In genomic region chr17:1724351-1724868, GRCh38 we compare ENCODE assay signal across 1 cellular context.
TF ChIP-seq lines count a peak whose summit lies in the region.

TSS of gene WDR81 (plus strand) at chr17:1724704. CDS start at chr17:1724960, 256 bp downstream.

TF ChIP-seq in WTC11, 78 proteins besides CTCF, POLR2A, EP300 and RAD21 (continued from another document):
- no peak for TF ChIP-seq STAT6 (CRISPR knock-in tag; conservative IDR thresholded peaks at IDR 0.05; ENCODE audit: low read depth)
- TF ChIP-seq, protein P1, sequence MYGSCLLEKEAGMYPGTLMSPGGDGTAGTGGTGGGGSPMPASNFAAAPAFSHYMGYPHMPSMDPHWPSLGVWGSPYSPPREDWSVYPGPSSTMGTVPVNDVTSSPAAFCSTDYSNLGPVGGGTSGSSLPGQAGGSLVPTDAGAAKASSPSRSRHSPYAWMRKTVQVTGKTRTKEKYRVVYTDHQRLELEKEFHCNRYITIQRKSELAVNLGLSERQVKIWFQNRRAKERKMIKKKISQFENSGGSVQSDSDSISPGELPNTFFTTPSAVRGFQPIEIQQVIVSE (CRISPR knock-in tag; IDR thresholded peaks at IDR 0.05; ENCODE audit: borderline replicate concordance) = no peak
- TF ChIP-seq, protein P2, sequence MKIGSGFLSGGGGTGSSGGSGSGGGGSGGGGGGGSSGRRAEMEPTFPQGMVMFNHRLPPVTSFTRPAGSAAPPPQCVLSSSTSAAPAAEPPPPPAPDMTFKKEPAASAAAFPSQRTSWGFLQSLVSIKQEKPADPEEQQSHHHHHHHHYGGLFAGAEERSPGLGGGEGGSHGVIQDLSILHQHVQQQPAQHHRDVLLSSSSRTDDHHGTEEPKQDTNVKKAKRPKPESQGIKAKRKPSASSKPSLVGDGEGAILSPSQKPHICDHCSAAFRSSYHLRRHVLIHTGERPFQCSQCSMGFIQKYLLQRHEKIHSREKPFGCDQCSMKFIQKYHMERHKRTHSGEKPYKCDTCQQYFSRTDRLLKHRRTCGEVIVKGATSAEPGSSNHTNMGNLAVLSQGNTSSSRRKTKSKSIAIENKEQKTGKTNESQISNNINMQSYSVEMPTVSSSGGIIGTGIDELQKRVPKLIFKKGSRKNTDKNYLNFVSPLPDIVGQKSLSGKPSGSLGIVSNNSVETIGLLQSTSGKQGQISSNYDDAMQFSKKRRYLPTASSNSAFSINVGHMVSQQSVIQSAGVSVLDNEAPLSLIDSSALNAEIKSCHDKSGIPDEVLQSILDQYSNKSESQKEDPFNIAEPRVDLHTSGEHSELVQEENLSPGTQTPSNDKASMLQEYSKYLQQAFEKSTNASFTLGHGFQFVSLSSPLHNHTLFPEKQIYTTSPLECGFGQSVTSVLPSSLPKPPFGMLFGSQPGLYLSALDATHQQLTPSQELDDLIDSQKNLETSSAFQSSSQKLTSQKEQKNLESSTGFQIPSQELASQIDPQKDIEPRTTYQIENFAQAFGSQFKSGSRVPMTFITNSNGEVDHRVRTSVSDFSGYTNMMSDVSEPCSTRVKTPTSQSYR (CRISPR knock-in tag; IDR thresholded peaks at IDR 0.05) = no peak
- peak; percentile 80 for TF ChIP-seq ETV6 (CRISPR knock-in tag; IDR thresholded peaks at IDR 0.05)
- no peak for TF ChIP-seq FOXP1 (CRISPR knock-in tag; IDR thresholded peaks at IDR 0.05; ENCODE audit: borderline replicate concordance)
- TF ChIP-seq, protein P3, sequence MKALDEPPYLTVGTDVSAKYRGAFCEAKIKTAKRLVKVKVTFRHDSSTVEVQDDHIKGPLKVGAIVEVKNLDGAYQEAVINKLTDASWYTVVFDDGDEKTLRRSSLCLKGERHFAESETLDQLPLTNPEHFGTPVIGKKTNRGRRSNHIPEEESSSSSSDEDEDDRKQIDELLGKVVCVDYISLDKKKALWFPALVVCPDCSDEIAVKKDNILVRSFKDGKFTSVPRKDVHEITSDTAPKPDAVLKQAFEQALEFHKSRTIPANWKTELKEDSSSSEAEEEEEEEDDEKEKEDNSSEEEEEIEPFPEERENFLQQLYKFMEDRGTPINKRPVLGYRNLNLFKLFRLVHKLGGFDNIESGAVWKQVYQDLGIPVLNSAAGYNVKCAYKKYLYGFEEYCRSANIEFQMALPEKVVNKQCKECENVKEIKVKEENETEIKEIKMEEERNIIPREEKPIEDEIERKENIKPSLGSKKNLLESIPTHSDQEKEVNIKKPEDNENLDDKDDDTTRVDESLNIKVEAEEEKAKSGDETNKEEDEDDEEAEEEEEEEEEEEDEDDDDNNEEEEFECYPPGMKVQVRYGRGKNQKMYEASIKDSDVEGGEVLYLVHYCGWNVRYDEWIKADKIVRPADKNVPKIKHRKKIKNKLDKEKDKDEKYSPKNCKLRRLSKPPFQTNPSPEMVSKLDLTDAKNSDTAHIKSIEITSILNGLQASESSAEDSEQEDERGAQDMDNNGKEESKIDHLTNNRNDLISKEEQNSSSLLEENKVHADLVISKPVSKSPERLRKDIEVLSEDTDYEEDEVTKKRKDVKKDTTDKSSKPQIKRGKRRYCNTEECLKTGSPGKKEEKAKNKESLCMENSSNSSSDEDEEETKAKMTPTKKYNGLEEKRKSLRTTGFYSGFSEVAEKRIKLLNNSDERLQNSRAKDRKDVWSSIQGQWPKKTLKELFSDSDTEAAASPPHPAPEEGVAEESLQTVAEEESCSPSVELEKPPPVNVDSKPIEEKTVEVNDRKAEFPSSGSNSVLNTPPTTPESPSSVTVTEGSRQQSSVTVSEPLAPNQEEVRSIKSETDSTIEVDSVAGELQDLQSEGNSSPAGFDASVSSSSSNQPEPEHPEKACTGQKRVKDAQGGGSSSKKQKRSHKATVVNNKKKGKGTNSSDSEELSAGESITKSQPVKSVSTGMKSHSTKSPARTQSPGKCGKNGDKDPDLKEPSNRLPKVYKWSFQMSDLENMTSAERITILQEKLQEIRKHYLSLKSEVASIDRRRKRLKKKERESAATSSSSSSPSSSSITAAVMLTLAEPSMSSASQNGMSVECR (CRISPR knock-in tag; IDR thresholded peaks at IDR 0.05; ENCODE audit: borderline replicate concordance) = peak; percentile 95
- peak; percentile 95 for TF ChIP-seq MAX (CRISPR knock-in tag; IDR thresholded peaks at IDR 0.05)
- 0 out of 2 replicates have a peak, but pooled peaks have one; percentile 52 for TF ChIP-seq SMAD3 (CRISPR knock-in tag; IDR thresholded peaks at IDR 0.05; ENCODE audit: borderline replicate concordance)
- peak; percentile 76 for TF ChIP-seq SP1 (CRISPR knock-in tag; conservative IDR thresholded peaks at IDR 0.05)
- no peak for TF ChIP-seq HMGA2 (CRISPR knock-in tag; IDR thresholded peaks at IDR 0.05)
- TF ChIP-seq, protein P4, sequence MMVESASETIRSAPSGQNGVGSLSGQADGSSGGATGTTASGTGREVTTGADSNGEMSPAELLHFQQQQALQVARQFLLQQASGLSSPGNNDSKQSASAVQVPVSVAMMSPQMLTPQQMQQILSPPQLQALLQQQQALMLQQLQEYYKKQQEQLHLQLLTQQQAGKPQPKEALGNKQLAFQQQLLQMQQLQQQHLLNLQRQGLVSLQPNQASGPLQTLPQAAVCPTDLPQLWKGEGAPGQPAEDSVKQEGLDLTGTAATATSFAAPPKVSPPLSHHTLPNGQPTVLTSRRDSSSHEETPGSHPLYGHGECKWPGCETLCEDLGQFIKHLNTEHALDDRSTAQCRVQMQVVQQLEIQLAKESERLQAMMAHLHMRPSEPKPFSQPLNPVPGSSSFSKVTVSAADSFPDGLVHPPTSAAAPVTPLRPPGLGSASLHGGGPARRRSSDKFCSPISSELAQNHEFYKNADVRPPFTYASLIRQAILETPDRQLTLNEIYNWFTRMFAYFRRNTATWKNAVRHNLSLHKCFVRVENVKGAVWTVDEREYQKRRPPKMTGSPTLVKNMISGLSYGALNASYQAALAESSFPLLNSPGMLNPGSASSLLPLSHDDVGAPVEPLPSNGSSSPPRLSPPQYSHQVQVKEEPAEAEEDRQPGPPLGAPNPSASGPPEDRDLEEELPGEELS (CRISPR knock-in tag; IDR thresholded peaks at IDR 0.05) = peak; percentile 76; the same call in 1 of the 2 replicates
